Comparison of ENCODE assay signal across 8 cellular contexts in genomic region chr11:124115782-124116616, GRCh38. TPM values are rescaled to one million over a fixed set of nuclear protein-coding genes. Genes with fewer than 3 reads are reported as not detected.
DNase-seq lines count a peak whose midpoint lies in the region; ATAC-seq, FAIRE-seq and TF ChIP-seq lines count a peak whose summit lies in the region.

No MANE protein-coding gene starts in this region.

- H3K4me3 ChIP-seq in astrocyte of the cerebellum (ENCODE audit: low read depth, low read length) = peak overlapping the region; percentile 56

- TF ChIP-seq CTCF in astrocyte of the cerebellum (IDR thresholded peaks at IDR 0.05; ENCODE audit: low read depth, low read length, missing control alignments) = no peak

- peak overlapping the region; percentile 69 to 88 (median 82) for H3K27ac Mint-ChIP-seq in immature natural killer cell

- TF ChIP-seq POLR2A in GM18505 (IDR thresholded peaks at IDR 0.05; ENCODE audit: borderline replicate concordance, extremely low read depth, insufficient read depth, insufficient read length) (no peak), H54 (IDR thresholded peaks at IDR 0.05; ENCODE audit: low read depth, low read length) (no peak)

- FAIRE-seq in H54 (lab: Jason Lieb, UNC) = no peak

- H3K36me3 Mint-ChIP-seq in immature natural killer cell = peaks cover 20 to 30% (median 23%) of the 10 kb centered on the region in 3 donors

- in situ Hi-C loops in astrocyte of the cerebellum (cut with HindIII; ENCODE audit: low sequenced_read_pairs) = no loop called here

- H3K4me3 Mint-ChIP-seq in immature natural killer cell = peak overlapping the region; percentile 89 to 99 (median 96)

- ATAC-seq in GM18505 (IDR thresholded peaks at IDR 0.05; ENCODE audit: unreplicated experiment) (peak; percentile 19), HG03135 (IDR thresholded peaks at IDR 0.05; ENCODE audit: unreplicated experiment) (peak; percentile 14), HG03196 (IDR thresholded peaks at IDR 0.05; ENCODE audit: unreplicated experiment) (no peak)

- peaks cover 26 to 36% of the 10 kb centered on the region in 2 donors for H3K4me1 Mint-ChIP-seq in immature natural killer cell

- no peaks in the 10 kb centered on the region for H3K9me3 Mint-ChIP-seq in immature natural killer cell

- H3K27me3 Mint-ChIP-seq in immature natural killer cell (ENCODE audit: low read depth in 3 of 3) = peaks cover 0 to 1% (median 0%) of the 10 kb centered on the region in 3 donors

- no peak for DNase-seq in astrocyte of the cerebellum (ENCODE audit: low read depth)
- peak in 2 of 3 donors; percentile 6 to 12 for DNase-seq in immature natural killer cell
- DNase-seq in stimulated activated CD8-positive, alpha-beta memory T cell treated with anti-CD3 and anti-CD28 coated beads, Interleukin-4, amount 100 ng/mL, for 48 hours = peak; percentile 25
- DNase-seq in OCI-M1 (lab: John Stamatoyannopoulos, UW) = no peak
- no peak for DNase-seq in H54 (ENCODE audit: insufficient read length, low spot score)

RNA-seq across cellular contexts. Expression of gene VWA5A, which starts 0.7 kb away (rescaled TPM):
- 10 to 100 TPM; 11.2 to 12.9 (median 12.8) TPM for polyA plus RNA-seq in immature natural killer cell

Comparison
In these comparisons a context has a peak if more than half of its experiments do, and no peak if none do; other contexts are left out.
1. DNase-seq: peak in immature natural killer cell (2 of 3) and stimulated activated CD8-positive, alpha-beta memory T cell treated with anti-CD3 and anti-CD28 coated beads, Interleukin-4, amount 100 ng/mL, for 48 hours (single experiment); none in astrocyte of the cerebellum (single experiment), OCI-M1 (single experiment) and H54 (single experiment).